12 cellular contexts compared by ENCODE assay signal in genomic region chr5:145855842-145856267, GRCh38. TPM values are rescaled to one million over a fixed set of nuclear protein-coding genes. Genes with fewer than 3 reads are reported as not detected.
DNase-seq lines count a peak whose midpoint lies in the region; TF ChIP-seq lines count a peak whose summit lies in the region.
"Had no signal": no experiment of that assay in that cellular context is flagged by ENCODE, and none has a peak within 500 bp of the region (broad histone marks: within the 10 kb centered on the region; RNA-seq: fewer than 3 reads in every experiment).

No MANE protein-coding gene starts in this region.

- DNase-seq in NCI-H2227 treated with DMSO at 0.1 percent for 48 hours (lab: John Stamatoyannopoulos, UW): peak; percentile 17
- DNase-seq in fibroblast of lung (ENCODE audit: low read depth in 2 of 2): peak; percentile 11 to 37
- peak; percentile 25 for DNase-seq in nephron progenitor cell
- no peak for DNase-seq in NCI-H748 (lab: John Stamatoyannopoulos, UW; ENCODE audit: unreplicated experiment)
- no peak for DNase-seq in activated T-helper 2 cell treated with anti-CD3 and anti-CD28 coated beads, Interferon-gamma antibody, Interleukin-2, Interleukin-4, amounts not matched to agents 10 μg/mL and 5 μg/mL and 100 μg/mL, durations not matched to agents 14 hours and 24 hours and 36 hours (ENCODE audit: low spot score)
- no peak for DNase-seq in DMS114 treated with DMSO at 0.1 percent for 48 hours (lab: John Stamatoyannopoulos, UW; ENCODE audit: unreplicated experiment)
- DNase-seq in HCEC 1CT: no peak
- DNase-seq: activated CD8-positive, alpha-beta T cell treated with anti-CD3 and anti-CD28 coated beads, Interleukin-2, amount 10 ng/mL, durations not matched to agents 7 days and 5 days had no signal

- H3K9me3 Mint-ChIP-seq in nephron progenitor cell: no peaks in the 10 kb centered on the region
- H3K9me3 Mint-ChIP-seq in activated T-helper 2 cell treated with anti-CD3 and anti-CD28 coated beads, Interferon-gamma antibody, Interleukin-2, Interleukin-4, amounts not matched to agents 10 μg/mL and 5 μg/mL and 100 μg/mL, durations not matched to agents 14 hours and 24 hours and 36 hours: no peaks in the 10 kb centered on the region
- H3K9me3 Mint-ChIP-seq: memory B cell had no signal

- peak overlapping the region; percentile 87 for H3K27ac Mint-ChIP-seq in nephron progenitor cell
- no peak overlapping the region for H3K27ac Mint-ChIP-seq in activated T-helper 2 cell treated with anti-CD3 and anti-CD28 coated beads, Interferon-gamma antibody, Interleukin-2, Interleukin-4, amounts not matched to agents 10 μg/mL and 5 μg/mL and 100 μg/mL, durations not matched to agents 14 hours and 24 hours and 36 hours
- H3K27ac Mint-ChIP-seq: activated CD8-positive, alpha-beta T cell treated with anti-CD3 and anti-CD28 coated beads, Interleukin-2, amount 10 ng/mL, durations not matched to agents 7 days and 5 days; memory B cell had no signal

- H3K27me3 Mint-ChIP-seq in nephron progenitor cell (ENCODE audit: low read depth, poor library complexity): no peaks in the 10 kb centered on the region
- H3K27me3 Mint-ChIP-seq in activated T-helper 2 cell treated with anti-CD3 and anti-CD28 coated beads, Interferon-gamma antibody, Interleukin-2, Interleukin-4, amounts not matched to agents 10 μg/mL and 5 μg/mL and 100 μg/mL, durations not matched to agents 14 hours and 24 hours and 36 hours (ENCODE audit: low read depth): peaks cover 14% of the 10 kb centered on the region

- no peak overlapping the region for H3K9ac ChIP-seq in fibroblast of lung (ENCODE audit: insufficient read depth, low read length)

- no peak overlapping the region for H3K27ac ChIP-seq in ACC112 (ENCODE audit: low read depth, low read length)
- H3K27ac ChIP-seq in fibroblast of lung (ENCODE audit: insufficient read depth, low read length): no peak overlapping the region
- H3K27ac ChIP-seq: RWPE1 had no signal

- no peaks in the 10 kb centered on the region for H4K20me1 ChIP-seq in fibroblast of lung (ENCODE audit: control insufficient read depth, extremely low read depth, insufficient read depth, low read length)

- H3K27me3 ChIP-seq in ACC112 (ENCODE audit: insufficient read depth, low read length): no peaks in the 10 kb centered on the region
- no peaks in the 10 kb centered on the region for H3K27me3 ChIP-seq in fibroblast of lung (ENCODE audit: control insufficient read depth, insufficient read depth, low read length)

- H2AFZ ChIP-seq in ACC112 (ENCODE audit: low read length, unreplicated experiment) (peak overlapping the region; percentile 23), fibroblast of lung (ENCODE audit: low read length) (peak overlapping the region; percentile 85)

- H3K9me3 ChIP-seq in fibroblast of lung (ENCODE audit: control insufficient read depth, insufficient read depth, low read depth, low read length): no peaks in the 10 kb centered on the region

- H3K36me3 ChIP-seq in ACC112 (ENCODE audit: insufficient read depth, low read length): no peaks in the 10 kb centered on the region
- H3K36me3 ChIP-seq in fibroblast of lung (ENCODE audit: control insufficient read depth, insufficient read depth, low read length): no peaks in the 10 kb centered on the region

- TF ChIP-seq CTCF in fibroblast of lung (conservative IDR thresholded peaks at IDR 0.05 in 1 of 2, IDR thresholded peaks at IDR 0.05 in 1 of 2; ENCODE audit: low read depth in 1 of 2, low read length in 2 of 2) (no peak), nephron progenitor cell (IDR thresholded peaks at IDR 0.05) (no peak)

- H3K4me1 Mint-ChIP-seq in nephron progenitor cell: peaks cover 45% of the 10 kb centered on the region
- H3K4me1 Mint-ChIP-seq in activated T-helper 2 cell treated with anti-CD3 and anti-CD28 coated beads, Interferon-gamma antibody, Interleukin-2, Interleukin-4, amounts not matched to agents 10 μg/mL and 5 μg/mL and 100 μg/mL, durations not matched to agents 14 hours and 24 hours and 36 hours (ENCODE audit: low read depth): peaks cover 9% of the 10 kb centered on the region
- H3K4me1 Mint-ChIP-seq: memory B cell had no signal

- H3K4me1 ChIP-seq in ACC112 (ENCODE audit: control insufficient read depth, insufficient read depth, low read length, unreplicated experiment) (peaks cover 12% of the 10 kb centered on the region), fibroblast of lung (ENCODE audit: control insufficient read depth, extremely low read depth, insufficient read depth, low read length) (peaks cover 8% of the 10 kb centered on the region)

- H3K79me2 ChIP-seq in ACC112 (ENCODE audit: control insufficient read depth, insufficient read depth, low read length, unreplicated experiment) (no peaks in the 10 kb centered on the region), fibroblast of lung (ENCODE audit: control insufficient read depth, insufficient read depth, low read length) (no peaks in the 10 kb centered on the region)

- H3K36me3 Mint-ChIP-seq in nephron progenitor cell (ENCODE audit: low read depth): no peaks in the 10 kb centered on the region
- H3K36me3 Mint-ChIP-seq in activated T-helper 2 cell treated with anti-CD3 and anti-CD28 coated beads, Interferon-gamma antibody, Interleukin-2, Interleukin-4, amounts not matched to agents 10 μg/mL and 5 μg/mL and 100 μg/mL, durations not matched to agents 14 hours and 24 hours and 36 hours (ENCODE audit: low read depth): no peaks in the 10 kb centered on the region
- H3K36me3 Mint-ChIP-seq: memory B cell had no signal

- peak overlapping the region; percentile 67 for H3K4me2 ChIP-seq in fibroblast of lung (ENCODE audit: extremely low read depth, insufficient read depth, low read length)

- intact Hi-C loops in activated T-helper 2 cell treated with anti-CD3 and anti-CD28 coated beads, Interferon-gamma antibody, Interleukin-2, Interleukin-4, amounts not matched to agents 10 μg/mL and 5 μg/mL and 100 μg/mL, durations not matched to agents 14 hours and 24 hours and 36 hours (cut with micrococcal nuclease): no loop called here

- H3K4me3 Mint-ChIP-seq in nephron progenitor cell: peak overlapping the region; percentile 77
- H3K4me3 Mint-ChIP-seq in activated T-helper 2 cell treated with anti-CD3 and anti-CD28 coated beads, Interferon-gamma antibody, Interleukin-2, Interleukin-4, amounts not matched to agents 10 μg/mL and 5 μg/mL and 100 μg/mL, durations not matched to agents 14 hours and 24 hours and 36 hours (ENCODE audit: low read depth): no peak overlapping the region

- H3K4me3 ChIP-seq in ACC112 (ENCODE audit: low read depth, low read length) (no peak overlapping the region), fibroblast of lung (replicated peaks in 1 of 4; ENCODE audit: control extremely low read depth in 1 of 4, insufficient read depth in 1 of 4, low read depth in 3 of 4, low read length in 4 of 4) (peak overlapping the region in 1 of 4 experiments; percentile 23)

RNA-seq across cellular contexts. Expression of gene GRXCR2, which starts 17.0 kb away (rescaled TPM):
- not detected in 2 replicates for total RNA-seq in fibroblast of lung
- polyA plus RNA-seq in fibroblast of lung: not detected in 2 replicates
- polyA plus RNA-seq in fibroblast of lung (2012): not detected in 2 replicates
- not detected in 2 replicates for polyA minus RNA-seq in fibroblast of lung (ENCODE audit: low replicate concordance)
- total RNA-seq in activated T-helper 2 cell treated with anti-CD3 and anti-CD28 coated beads, Interferon-gamma antibody, Interleukin-2, Interleukin-4, amounts not matched to agents 10 μg/mL and 5 μg/mL and 100 μg/mL, durations not matched to agents 14 hours and 24 hours and 36 hours: not detected in 2 replicates
- total RNA-seq: activated CD8-positive, alpha-beta T cell treated with anti-CD3 and anti-CD28 coated beads, Interleukin-2, amount 10 ng/mL, durations not matched to agents 7 days and 5 days had no signal
- polyA plus RNA-seq: BJ had no signal

RNA-seq across cellular contexts. Expression of gene PRELID2, which starts 20.7 kb away (rescaled TPM):
- total RNA-seq in fibroblast of lung: 26.5 and 27.9 TPM in 2 replicates
- 6.1 and 6.7 TPM in 2 replicates for polyA plus RNA-seq in fibroblast of lung
- polyA plus RNA-seq in fibroblast of lung (2012): 5.2 and 5.4 TPM in 2 replicates
- 3.0 and 4.0 TPM in 2 replicates for polyA minus RNA-seq in fibroblast of lung (ENCODE audit: low replicate concordance)
- total RNA-seq in activated T-helper 2 cell treated with anti-CD3 and anti-CD28 coated beads, Interferon-gamma antibody, Interleukin-2, Interleukin-4, amounts not matched to agents 10 μg/mL and 5 μg/mL and 100 μg/mL, durations not matched to agents 14 hours and 24 hours and 36 hours: 5.6 and 7.1 TPM in 2 replicates

Comparison
In these comparisons a context has a peak if more than half of its experiments do, and no peak if none do; other contexts are left out.
1. DNase-seq: peak in NCI-H2227 treated with DMSO at 0.1 percent for 48 hours (single experiment), fibroblast of lung (2 of 2) and nephron progenitor cell (single experiment); none in NCI-H748 (single experiment), activated T-helper 2 cell treated with anti-CD3 and anti-CD28 coated beads, Interferon-gamma antibody, Interleukin-2, Interleukin-4, amounts not matched to agents 10 μg/mL and 5 μg/mL and 100 μg/mL, durations not matched to agents 14 hours and 24 hours and 36 hours (single experiment), DMS114 treated with DMSO at 0.1 percent for 48 hours (single experiment) and HCEC 1CT (single experiment).